Comparison of ENCODE assay signal across 8 cellular contexts in the genomic region with DNA sequence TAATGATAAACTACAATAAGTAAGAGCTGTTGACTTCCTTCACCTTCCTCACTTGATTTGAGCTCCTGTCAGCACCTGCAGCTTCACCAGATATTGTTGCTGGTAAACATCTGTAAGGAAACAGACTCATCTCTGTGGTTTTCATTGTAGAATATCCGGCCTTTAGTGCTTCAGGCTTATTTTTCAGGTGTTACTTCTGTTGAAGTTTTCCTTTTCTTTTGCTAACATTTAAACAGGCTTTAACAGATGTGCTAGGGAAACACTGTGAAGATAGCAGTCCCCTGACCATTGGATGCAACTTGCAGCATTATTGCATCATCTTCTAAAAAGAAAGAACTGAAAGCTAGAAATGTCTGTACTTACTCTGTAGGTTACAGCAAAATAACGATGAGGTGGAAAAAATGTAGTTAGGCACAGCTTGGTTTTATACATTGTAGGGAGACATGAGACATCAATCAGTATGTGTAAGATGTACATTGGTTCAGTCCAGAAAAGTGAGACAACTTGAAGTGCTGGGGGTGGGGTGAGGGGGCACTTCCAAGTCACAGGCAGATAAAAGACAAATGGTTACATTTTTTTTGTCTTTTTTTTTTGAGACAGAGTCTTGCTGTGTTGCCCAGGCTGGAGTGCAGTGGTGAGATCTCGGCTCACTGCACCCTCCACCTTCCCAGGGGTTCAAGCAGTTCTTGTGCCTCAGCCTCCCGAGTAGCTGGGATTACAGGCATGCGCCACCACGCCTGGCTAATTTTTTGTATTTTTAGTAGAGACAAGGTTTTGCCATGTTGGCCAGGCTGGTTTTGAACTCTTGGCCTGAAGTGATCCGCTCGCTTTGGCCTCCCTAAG. TPM values are rescaled to one million over a fixed set of nuclear protein-coding genes. Genes with fewer than 3 reads are reported as not detected.
DNase-seq lines count a peak whose midpoint lies in the region; ATAC-seq, FAIRE-seq and TF ChIP-seq lines count a peak whose summit lies in the region.

No MANE protein-coding gene starts in this region.

- H4K91ac ChIP-seq in mesenchymal stem cell (ENCODE audit: low read length) = no peak overlapping the region

- peak overlapping the region in 1 of 2 experiments; percentile 89 for H3K18ac ChIP-seq in mesenchymal stem cell (ENCODE audit: low read depth in 1 of 2, low read length in 2 of 2)

- peak overlapping the region; percentile 61 for H4K8ac ChIP-seq in mesenchymal stem cell (ENCODE audit: low read length)

- H3K27me3 ChIP-seq in mesenchymal stem cell (ENCODE audit: control insufficient read depth in 1 of 2, insufficient read depth in 1 of 2, low read length in 2 of 2) = no peaks in the 10 kb centered on the region
- no peaks in the 10 kb centered on the region for H3K27me3 ChIP-seq in HAP-1 (ENCODE audit: low read depth)

- in situ Hi-C loops in HAP-1 (cut with MboI; ENCODE audit: low sequenced_read_pairs) = no loop called here

- peak; percentile 60 for ATAC-seq in GM21786 (IDR thresholded peaks at IDR 0.05; ENCODE audit: unreplicated experiment)

- no peaks in the 10 kb centered on the region for H3K27me3 Mint-ChIP-seq in activated naive CD4-positive, alpha-beta T cell treated with anti-CD3 and anti-CD28 coated beads, Interleukin-2, amount 50 U/mL, for 24 hours

- H3K4ac ChIP-seq in mesenchymal stem cell (ENCODE audit: low read depth in 1 of 2, low read length in 2 of 2) = no peak overlapping the region

- H2BK5ac ChIP-seq in mesenchymal stem cell (ENCODE audit: low read depth, low read length, poor library complexity, severe bottlenecking) = no peak overlapping the region

- no peak for TF ChIP-seq POLR2A in GM12892 (IDR thresholded peaks at IDR 0.05; ENCODE audit: low read depth, low read length)

- H2AK5ac ChIP-seq in mesenchymal stem cell (ENCODE audit: low read length, severe bottlenecking) = no peak overlapping the region

- H3K14ac ChIP-seq in mesenchymal stem cell (ENCODE audit: low read length in 2 of 2) = no peak overlapping the region

- H3K27ac Mint-ChIP-seq in activated naive CD4-positive, alpha-beta T cell treated with anti-CD3 and anti-CD28 coated beads, Interleukin-2, amount 50 U/mL, for 24 hours = peak overlapping the region; percentile 94

- H3K27ac ChIP-seq in mesenchymal stem cell (ENCODE audit: low read length, poor library complexity, severe bottlenecking) = peak overlapping the region; percentile 63

- no peak overlapping the region for H2BK15ac ChIP-seq in mesenchymal stem cell (ENCODE audit: low read depth, poor library complexity, severe bottlenecking)

- peak overlapping the region; percentile 72 for H3K9ac ChIP-seq in mesenchymal stem cell (ENCODE audit: low read length)

- H3K4me3 Mint-ChIP-seq in activated naive CD4-positive, alpha-beta T cell treated with anti-CD3 and anti-CD28 coated beads, Interleukin-2, amount 50 U/mL, for 24 hours = peak overlapping the region; percentile 67

- DNase-seq in GM12892 (ENCODE audit: insufficient read length) = no peak
- peak; percentile 28 for DNase-seq in KG1 (lab: John Stamatoyannopoulos, UW)
- peak; percentile 84 for DNase-seq in mesenchymal stem cell
- no peak for DNase-seq in germinal center (ENCODE audit: low spot score)
- no peak for DNase-seq in HAP-1 (ENCODE audit: low spot score in 2 of 2)
- no peak for DNase-seq in AG20443 (ENCODE audit: low spot score)

- peaks cover 33% of the 10 kb centered on the region for H3K36me3 Mint-ChIP-seq in activated naive CD4-positive, alpha-beta T cell treated with anti-CD3 and anti-CD28 coated beads, Interleukin-2, amount 50 U/mL, for 24 hours

- H3K79me1 ChIP-seq in mesenchymal stem cell (replicated peaks; ENCODE audit: low read length, poor library complexity, severe bottlenecking) = peaks cover 16% of the 10 kb centered on the region

- peak overlapping the region in 1 of 2 experiments; percentile 41 for H3K4me3 ChIP-seq in mesenchymal stem cell (ENCODE audit: insufficient read depth in 1 of 2, low read depth in 1 of 2, low read length in 2 of 2)
- H3K4me3 ChIP-seq in HAP-1 = no peak overlapping the region

- H2BK120ac ChIP-seq in mesenchymal stem cell (ENCODE audit: low read depth, low read length) = no peak overlapping the region

- H3K4me1 ChIP-seq in mesenchymal stem cell (ENCODE audit: control insufficient read depth, insufficient read depth, low read depth, low read length) (peaks cover 5% of the 10 kb centered on the region), HAP-1 (peaks cover 6% of the 10 kb centered on the region)

- H3K23ac ChIP-seq in mesenchymal stem cell (ENCODE audit: low read length in 2 of 2) = no peak overlapping the region

- H3K4me1 Mint-ChIP-seq in activated naive CD4-positive, alpha-beta T cell treated with anti-CD3 and anti-CD28 coated beads, Interleukin-2, amount 50 U/mL, for 24 hours = peaks cover 83% of the 10 kb centered on the region

- WGBS in mesenchymal stem cell = 86% methylated on average over 8 of the region's 8 CpGs

- peaks cover 4 to 39% of the 10 kb centered on the region in 2 experiments for H3K36me3 ChIP-seq in mesenchymal stem cell (ENCODE audit: control insufficient read depth in 1 of 2, insufficient read depth in 2 of 2, low read depth in 1 of 2, low read length in 2 of 2)
- peaks cover 44% of the 10 kb centered on the region for H3K36me3 ChIP-seq in HAP-1 (replicated peaks)

- H3K4me2 ChIP-seq in mesenchymal stem cell (ENCODE audit: low read length, poor library complexity, severe bottlenecking) = no peak overlapping the region

- H2AFZ ChIP-seq in mesenchymal stem cell (ENCODE audit: low read depth, low read length) = no peak overlapping the region

- H2BK12ac ChIP-seq in mesenchymal stem cell (ENCODE audit: low read length in 2 of 2) = peak overlapping the region in 1 of 2 experiments; percentile 44

- no peaks in the 10 kb centered on the region for H3K9me3 Mint-ChIP-seq in activated naive CD4-positive, alpha-beta T cell treated with anti-CD3 and anti-CD28 coated beads, Interleukin-2, amount 50 U/mL, for 24 hours

- no peaks in the 10 kb centered on the region for H3K9me3 ChIP-seq in mesenchymal stem cell (ENCODE audit: control insufficient read depth, low read length)
- H3K9me3 ChIP-seq in HAP-1 = no peaks in the 10 kb centered on the region

- peak; percentile 85 for FAIRE-seq in GM12892 (lab: Jason Lieb, UNC)

RNA-seq across cellular contexts. Expression of gene EDEM1, which starts 10.2 kb away (rescaled TPM):
- polyA plus RNA-seq in GM12892 (2012; ENCODE audit: missing spikeins) = 79.9 TPM
- 47.5 TPM for polyA plus RNA-seq in mesenchymal stem cell (2013, experiment 1 of 2)
- 48.2 TPM for polyA plus RNA-seq in mesenchymal stem cell (2013, experiment 2 of 2)

Comparison
In these comparisons a context has a peak if more than half of its experiments do, and no peak if none do; other contexts are left out.
1. DNase-seq: peak in KG1 (single experiment) and mesenchymal stem cell (single experiment); none in GM12892 (single experiment), germinal center (single experiment), HAP-1 (0 of 2) and AG20443 (single experiment).